ENCODE assay signal across 1 cellular context in the genomic region with DNA sequence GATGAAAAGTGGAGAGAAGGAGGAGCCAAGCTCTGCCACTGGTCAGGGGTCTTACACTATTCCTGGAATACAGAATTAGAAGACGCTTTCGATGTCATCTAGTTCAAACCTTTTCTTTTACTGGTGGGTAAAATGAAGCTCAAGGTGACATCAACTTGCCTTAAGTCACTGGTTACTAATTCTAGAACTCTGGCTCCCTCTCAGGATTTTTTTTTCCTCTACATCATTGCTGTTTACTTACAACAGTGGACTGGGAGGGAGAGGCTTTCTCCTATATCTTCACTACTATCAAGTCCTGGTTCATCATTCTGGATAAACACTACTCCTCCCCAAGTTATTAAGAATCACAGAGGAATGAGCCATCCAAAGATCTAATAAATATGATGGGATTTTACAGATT.
TF ChIP-seq lines count a peak whose summit lies in the region.

No MANE protein-coding gene starts in this region.

TF ChIP-seq in GM23338, 12 proteins besides CTCF, POLR2A, EP300 and RAD21 (continued from another document):
- TF ChIP-seq ZNF462 (CRISPR knock-in tag; IDR thresholded peaks at IDR 0.05) = no peak
- TF ChIP-seq NANOG (IDR thresholded peaks at IDR 0.05; ENCODE audit: borderline replicate concordance) = no peak
- TF ChIP-seq JUNB (IDR thresholded peaks at IDR 0.05; ENCODE audit: unreplicated experiment) = no peak
- TF ChIP-seq, protein P1, sequence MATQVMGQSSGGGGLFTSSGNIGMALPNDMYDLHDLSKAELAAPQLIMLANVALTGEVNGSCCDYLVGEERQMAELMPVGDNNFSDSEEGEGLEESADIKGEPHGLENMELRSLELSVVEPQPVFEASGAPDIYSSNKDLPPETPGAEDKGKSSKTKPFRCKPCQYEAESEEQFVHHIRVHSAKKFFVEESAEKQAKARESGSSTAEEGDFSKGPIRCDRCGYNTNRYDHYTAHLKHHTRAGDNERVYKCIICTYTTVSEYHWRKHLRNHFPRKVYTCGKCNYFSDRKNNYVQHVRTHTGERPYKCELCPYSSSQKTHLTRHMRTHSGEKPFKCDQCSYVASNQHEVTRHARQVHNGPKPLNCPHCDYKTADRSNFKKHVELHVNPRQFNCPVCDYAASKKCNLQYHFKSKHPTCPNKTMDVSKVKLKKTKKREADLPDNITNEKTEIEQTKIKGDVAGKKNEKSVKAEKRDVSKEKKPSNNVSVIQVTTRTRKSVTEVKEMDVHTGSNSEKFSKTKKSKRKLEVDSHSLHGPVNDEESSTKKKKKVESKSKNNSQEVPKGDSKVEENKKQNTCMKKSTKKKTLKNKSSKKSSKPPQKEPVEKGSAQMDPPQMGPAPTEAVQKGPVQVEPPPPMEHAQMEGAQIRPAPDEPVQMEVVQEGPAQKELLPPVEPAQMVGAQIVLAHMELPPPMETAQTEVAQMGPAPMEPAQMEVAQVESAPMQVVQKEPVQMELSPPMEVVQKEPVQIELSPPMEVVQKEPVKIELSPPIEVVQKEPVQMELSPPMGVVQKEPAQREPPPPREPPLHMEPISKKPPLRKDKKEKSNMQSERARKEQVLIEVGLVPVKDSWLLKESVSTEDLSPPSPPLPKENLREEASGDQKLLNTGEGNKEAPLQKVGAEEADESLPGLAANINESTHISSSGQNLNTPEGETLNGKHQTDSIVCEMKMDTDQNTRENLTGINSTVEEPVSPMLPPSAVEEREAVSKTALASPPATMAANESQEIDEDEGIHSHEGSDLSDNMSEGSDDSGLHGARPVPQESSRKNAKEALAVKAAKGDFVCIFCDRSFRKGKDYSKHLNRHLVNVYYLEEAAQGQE (IDR thresholded peaks at IDR 0.05; ENCODE audit: unreplicated experiment) = no peak
- TF ChIP-seq POLR2AphosphoS5 (IDR thresholded peaks at IDR 0.05; ENCODE audit: low read depth) = no peak
- TF ChIP-seq ZNF331 (CRISPR knock-in tag; IDR thresholded peaks at IDR 0.05; ENCODE audit: low read depth) = no peak
- no peak for TF ChIP-seq EZH2phosphoT487 (IDR thresholded peaks at IDR 0.05; ENCODE audit: unreplicated experiment)
- TF ChIP-seq ZNF114 (CRISPR knock-in tag; IDR thresholded peaks at IDR 0.05) = no peak
- no peak for TF ChIP-seq EZH2 (IDR thresholded peaks at IDR 0.05; ENCODE audit: low read depth, unreplicated experiment)
- TF ChIP-seq STAT1 (IDR thresholded peaks at IDR 0.05; ENCODE audit: unreplicated experiment) = no peak
- no peak for TF ChIP-seq CREB1 (CRISPR knock-in tag; IDR thresholded peaks at IDR 0.05; ENCODE audit: low read depth)
TF ChIP-seq in GM23338: peak in this region for 0.
